ENCODE assay signal across 1 cellular context in the genomic region with DNA sequence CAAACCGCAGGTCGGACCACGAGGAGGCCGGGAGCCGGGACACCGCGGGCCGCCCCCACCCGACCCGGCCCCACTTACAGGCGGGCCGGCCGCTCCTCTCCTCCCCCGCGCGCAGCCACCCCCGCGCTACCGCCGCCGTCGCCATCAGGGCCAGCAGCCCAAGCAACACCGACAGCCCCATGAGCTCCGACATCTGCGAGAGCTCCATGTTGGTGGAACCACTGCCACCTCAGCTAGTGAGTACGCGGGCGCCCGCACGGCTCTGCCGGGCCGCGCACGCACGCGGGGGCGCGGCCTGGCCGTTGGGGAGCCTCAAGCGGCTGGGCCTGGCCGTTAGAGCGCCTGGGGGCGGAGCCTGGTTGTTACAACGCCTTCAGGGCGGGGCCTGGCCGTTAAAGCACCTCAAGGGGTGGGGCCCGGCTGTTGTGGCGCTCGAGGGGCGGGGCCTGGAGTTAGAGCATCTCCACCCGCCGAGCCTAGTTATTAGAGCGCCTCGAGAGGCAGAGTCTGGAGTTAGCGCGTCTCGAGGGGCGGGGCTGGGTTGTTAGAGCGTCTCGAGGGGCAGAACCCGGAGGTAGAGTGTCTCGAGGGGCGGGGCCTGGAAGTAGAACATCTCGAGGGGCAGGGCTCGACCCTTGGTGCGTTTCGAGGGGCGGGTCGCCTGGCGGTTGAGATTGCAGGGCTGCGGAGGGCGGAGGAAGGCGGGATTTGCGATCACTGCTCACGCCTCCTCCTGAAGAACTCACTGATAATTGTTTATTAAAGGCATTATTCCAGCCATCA.
TF ChIP-seq lines count a peak whose summit lies in the region.

A gene with protein sequence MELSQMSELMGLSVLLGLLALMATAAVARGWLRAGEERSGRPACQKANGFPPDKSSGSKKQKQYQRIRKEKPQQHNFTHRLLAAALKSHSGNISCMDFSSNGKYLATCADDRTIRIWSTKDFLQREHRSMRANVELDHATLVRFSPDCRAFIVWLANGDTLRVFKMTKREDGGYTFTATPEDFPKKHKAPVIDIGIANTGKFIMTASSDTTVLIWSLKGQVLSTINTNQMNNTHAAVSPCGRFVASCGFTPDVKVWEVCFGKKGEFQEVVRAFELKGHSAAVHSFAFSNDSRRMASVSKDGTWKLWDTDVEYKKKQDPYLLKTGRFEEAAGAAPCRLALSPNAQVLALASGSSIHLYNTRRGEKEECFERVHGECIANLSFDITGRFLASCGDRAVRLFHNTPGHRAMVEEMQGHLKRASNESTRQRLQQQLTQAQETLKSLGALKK (minus strand): TSS at position 238 of the 783 bp plus-strand sequence. CDS start 30 bp downstream, at position 208.

TF ChIP-seq in K562, 482 proteins besides CTCF, POLR2A, EP300 and RAD21 (continued from another document and continues in another):
- TF ChIP-seq ARID4B (CRISPR knock-in tag; IDR thresholded peaks at IDR 0.05) (no peak), ZNF239 (CRISPR knock-in tag; IDR thresholded peaks at IDR 0.05) (no peak; the same call in 1 of the 2 replicates), RREB1 (CRISPR knock-in tag; IDR thresholded peaks at IDR 0.05) (peak; percentile 86; the same call in 1 of the 2 replicates), HOXB6 (CRISPR knock-in tag; IDR thresholded peaks at IDR 0.05; ENCODE audit: borderline replicate concordance) (no peak), LCOR (CRISPR knock-in tag; IDR thresholded peaks at IDR 0.05) (no peak), TAF7 (tag; IDR thresholded peaks at IDR 0.05) (no peak), NFATC3 (IDR thresholded peaks at IDR 0.05) (no peak), ZSCAN32 (CRISPR knock-in tag; IDR thresholded peaks at IDR 0.05) (peak; percentile 17; the same call in 1 of the 2 replicates), ZNF175 (CRISPR knock-in tag; IDR thresholded peaks at IDR 0.05; ENCODE audit: low read depth) (no peak), ZEB2 (IDR thresholded peaks at IDR 0.05) (no peak), SIRT6 (IDR thresholded peaks at IDR 0.05; ENCODE audit: low read depth, low read length) (no peak), FOSL1 (tag; conservative IDR thresholded peaks at IDR 0.05) (peak; percentile 38), RHOXF2B (CRISPR knock-in tag; conservative IDR thresholded peaks at IDR 0.05) (no peak), NCOA1 (IDR thresholded peaks at IDR 0.05; ENCODE audit: low read depth) (no peak), ZFP36 (IDR thresholded peaks at IDR 0.05; ENCODE audit: low read depth, low read length, partially characterized antibody) (no peak), ZKSCAN3 (CRISPR knock-in tag; IDR thresholded peaks at IDR 0.05) (no peak), HIVEP1 (CRISPR knock-in tag; IDR thresholded peaks at IDR 0.05) (no peak), ZNF785 (CRISPR knock-in tag; IDR thresholded peaks at IDR 0.05) (no peak), LARP7 (IDR thresholded peaks at IDR 0.05) (no peak), HES1 (IDR thresholded peaks at IDR 0.05; ENCODE audit: low read depth) (no peak), ATF4 (CRISPR knock-in tag; IDR thresholded peaks at IDR 0.05) (0 out of 2 replicates have a peak, but pooled peaks have one; percentile 18), NBN (IDR thresholded peaks at IDR 0.05; ENCODE audit: low read depth) (no peak), ETS2 (tag; IDR thresholded peaks at IDR 0.05; ENCODE audit: borderline replicate concordance, poor library complexity, severe bottlenecking) (no peak), NRF1 (conservative IDR thresholded peaks at IDR 0.05 in 1 of 2, IDR thresholded peaks at IDR 0.05 in 1 of 2) (peak; percentile 85 to 87), BDP1 (IDR thresholded peaks at IDR 0.05; ENCODE audit: insufficient read depth, insufficient read length) (no peak), ZNF165 (CRISPR knock-in tag; IDR thresholded peaks at IDR 0.05; ENCODE audit: borderline replicate concordance) (0 out of 2 replicates have a peak, but pooled peaks have one; percentile 44), ZNF436 (CRISPR knock-in tag; IDR thresholded peaks at IDR 0.05) (no peak), TCFL5 (CRISPR knock-in tag; conservative IDR thresholded peaks at IDR 0.05) (no peak), RBM14 (IDR thresholded peaks at IDR 0.05; ENCODE audit: borderline replicate concordance, insufficient read depth, low read depth, low read length) (no peak), CBX5 (IDR thresholded peaks at IDR 0.05; ENCODE audit: borderline replicate concordance, low read depth) (no peak), MECOM (CRISPR knock-in tag; IDR thresholded peaks at IDR 0.05) (no peak), CREB5 (CRISPR knock-in tag; IDR thresholded peaks at IDR 0.05) (no peak), ZNF143 (CRISPR knock-in tag; IDR thresholded peaks at IDR 0.05) (no peak), POLR2H (tag; IDR thresholded peaks at IDR 0.05; ENCODE audit: low read depth) (peak; percentile 92), SMARCA4 (IDR thresholded peaks at IDR 0.05) (no peak)
- TF ChIP-seq, protein P1, sequence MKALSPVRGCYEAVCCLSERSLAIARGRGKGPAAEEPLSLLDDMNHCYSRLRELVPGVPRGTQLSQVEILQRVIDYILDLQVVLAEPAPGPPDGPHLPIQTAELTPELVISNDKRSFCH (CRISPR knock-in tag; IDR thresholded peaks at IDR 0.05) = no peak
- TF ChIP-seq, protein P1 (tag; IDR thresholded peaks at IDR 0.05) = no peak
- TF ChIP-seq, protein P2, sequence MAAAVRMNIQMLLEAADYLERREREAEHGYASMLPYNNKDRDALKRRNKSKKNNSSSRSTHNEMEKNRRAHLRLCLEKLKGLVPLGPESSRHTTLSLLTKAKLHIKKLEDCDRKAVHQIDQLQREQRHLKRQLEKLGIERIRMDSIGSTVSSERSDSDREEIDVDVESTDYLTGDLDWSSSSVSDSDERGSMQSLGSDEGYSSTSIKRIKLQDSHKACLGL (CRISPR knock-in tag; IDR thresholded peaks at IDR 0.05; ENCODE audit: borderline replicate concordance, poor library complexity, severe bottlenecking) = peak; percentile 33
- TF ChIP-seq, protein P3, sequence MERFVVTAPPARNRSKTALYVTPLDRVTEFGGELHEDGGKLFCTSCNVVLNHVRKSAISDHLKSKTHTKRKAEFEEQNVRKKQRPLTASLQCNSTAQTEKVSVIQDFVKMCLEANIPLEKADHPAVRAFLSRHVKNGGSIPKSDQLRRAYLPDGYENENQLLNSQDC (CRISPR knock-in tag; IDR thresholded peaks at IDR 0.05) = no peak
